In genomic region chr18:38932752-38933151, GRCh38 we compare ENCODE assay signal across 1 cellular context.
TF ChIP-seq lines count a peak whose summit lies in the region.

No MANE protein-coding gene starts in this region.

TF ChIP-seq in GM23338, 12 proteins besides CTCF, POLR2A, EP300 and RAD21 (continued from another document):
- no peak for TF ChIP-seq REST (IDR thresholded peaks at IDR 0.05; ENCODE audit: unreplicated experiment)
